Comparison of ENCODE assay signal across 12 cellular contexts in genomic region chr22:37552560-37553163, GRCh38. TPM values are rescaled to one million over a fixed set of nuclear protein-coding genes. Genes with fewer than 3 reads are reported as not detected.
DNase-seq lines count a peak whose midpoint lies in the region; ATAC-seq and TF ChIP-seq lines count a peak whose summit lies in the region.
"Had no signal": no experiment of that assay in that cellular context is flagged by ENCODE, and none has a peak within 500 bp of the region (broad histone marks: within the 10 kb centered on the region; RNA-seq: fewer than 3 reads in every experiment).

No MANE protein-coding gene starts in this region.

- TF ChIP-seq POLR2A in prostate gland (IDR thresholded peaks at IDR 0.05) = no peak

- peaks cover 30% of the 10 kb centered on the region for H3K27me3 Mint-ChIP-seq in WTC11 (ENCODE audit: low read depth)
- H3K27me3 Mint-ChIP-seq in progenitor cell of endocrine pancreas = no peaks in the 10 kb centered on the region

- H3K36me3 Mint-ChIP-seq in WTC11 = no peaks in the 10 kb centered on the region
- H3K36me3 Mint-ChIP-seq in progenitor cell of endocrine pancreas (ENCODE audit: insufficient read depth) = no peaks in the 10 kb centered on the region
- H3K36me3 Mint-ChIP-seq: CD4-positive, alpha-beta memory T cell had no signal

- H3K9me3 Mint-ChIP-seq in WTC11 (no peaks in the 10 kb centered on the region), progenitor cell of endocrine pancreas (ENCODE audit: low read depth) (no peaks in the 10 kb centered on the region)
- H3K9me3 Mint-ChIP-seq: dendritic cell treated with granulocyte-macrophage colony-stimulating factor and Interleukin-4, amounts not matched to agents 40 ng/mL and 50 ng/mL, for 4 days had no signal

- H3K4me3 ChIP-seq in cardiac muscle cell (no peak overlapping the region), prostate gland (no peak overlapping the region)

- 30% methylated on average over 16 of the region's 16 CpGs for WGBS in prostate gland

- peak overlapping the region; percentile 73 for H3K27ac ChIP-seq in cardiac muscle cell
- peak overlapping the region in 1 of 2 donors; percentile 12 for H3K27ac ChIP-seq in prostate gland

- CTCF ChIA-PET in WTC11 (lab: Charles Lee) = interaction anchor here (0.7 to 16.5 kb wide), 6 partner anchors 10 to 80 kb away, joined by 3 to 728 read pairs (median 6); partner anchors contain the start of gene CDC42EP1

- DNase-seq in EL (peak; percentile 66), WTC11 (ENCODE audit: low spot score) (peak; percentile 67), cardiac muscle cell (ENCODE audit: low read depth in 1 of 2, low spot score in 1 of 2) (peak; percentile 70 to 80), progenitor cell of endocrine pancreas (ENCODE audit: low spot score, unreplicated experiment) (no peak), prostate gland (ENCODE audit: low spot score) (no peak), SIG-M5 treated with dmso at 0.1 percent for 504 hours (lab: John Stamatoyannopoulos, UW; ENCODE audit: unreplicated experiment) (no peak), CD1c-positive myeloid dendritic cell (ENCODE audit: extremely low spot score) (no peak)
- no peak for DNase-seq in stimulated activated CD4-positive, alpha-beta T cell treated with anti-CD3 and anti-CD28 coated beads, Interleukin-4, amount 100 ng/mL, for 24 hours
- DNase-seq: activated CD4-positive, alpha-beta T cell treated with anti-CD3 and anti-CD28 coated beads for 48 hours; CD4-positive, alpha-beta memory T cell; NCI-H526 treated with DMSO at 0.1 percent for 48 hours had no signal

- H3K4me1 ChIP-seq in cardiac muscle cell (ENCODE audit: low read depth) (peaks cover 26% of the 10 kb centered on the region), prostate gland (replicated peaks) (no peaks in the 10 kb centered on the region)

- POLR2A ChIA-PET in WTC11 (lab: Charles Lee) = interaction anchor here (1.2 kb wide), 1 partner anchor 9 kb away, joined by 6 read pairs; no protein-coding TSS in a partner anchor

- H3K4me1 Mint-ChIP-seq in WTC11 (peaks cover 42% of the 10 kb centered on the region), progenitor cell of endocrine pancreas (ENCODE audit: low read depth) (peaks cover 38% of the 10 kb centered on the region)
- H3K4me1 Mint-ChIP-seq: CD4-positive, alpha-beta memory T cell had no signal

- H3K27me3 ChIP-seq in cardiac muscle cell (no peaks in the 10 kb centered on the region), prostate gland (replicated peaks; ENCODE audit: insufficient read depth) (no peaks in the 10 kb centered on the region)

- H3K27ac Mint-ChIP-seq in WTC11 (peak overlapping the region; percentile 19; the same call in 1 of the 2 replicates), progenitor cell of endocrine pancreas (peak overlapping the region; percentile 79)
- H3K27ac Mint-ChIP-seq: CD4-positive, alpha-beta memory T cell; dendritic cell treated with granulocyte-macrophage colony-stimulating factor and Interleukin-4, amounts not matched to agents 40 ng/mL and 50 ng/mL, for 4 days had no signal

- H3K4me3 Mint-ChIP-seq in WTC11 (no peak overlapping the region), progenitor cell of endocrine pancreas (ENCODE audit: low read depth) (no peak overlapping the region)
- H3K4me3 Mint-ChIP-seq: CD4-positive, alpha-beta memory T cell; dendritic cell treated with granulocyte-macrophage colony-stimulating factor and Interleukin-4, amounts not matched to agents 40 ng/mL and 50 ng/mL, for 4 days had no signal

- intact Hi-C loops in prostate gland (cut with DNase I) = no loop called here

- ATAC-seq in WTC11 = peak; percentile 72

- H3K9me3 ChIP-seq in cardiac muscle cell (ENCODE audit: low read depth) (no peaks in the 10 kb centered on the region), prostate gland (no peaks in the 10 kb centered on the region)

- H3K36me3 ChIP-seq in cardiac muscle cell = no peaks in the 10 kb centered on the region
- no peaks in the 10 kb centered on the region for H3K36me3 ChIP-seq in prostate gland

- TF ChIP-seq CTCF in WTC11 (IDR thresholded peaks at IDR 0.05) (no peak), cardiac muscle cell (IDR thresholded peaks at IDR 0.05; ENCODE audit: low read depth, low read length) (no peak), progenitor cell of endocrine pancreas (IDR thresholded peaks at IDR 0.05; ENCODE audit: unreplicated experiment) (no peak), prostate gland (IDR thresholded peaks at IDR 0.05) (no peak)

TF ChIP-seq in WTC11, 78 proteins besides CTCF, POLR2A, EP300 and RAD21:
- no peak for TF ChIP-seq KAT7 (CRISPR knock-in tag; IDR thresholded peaks at IDR 0.05; ENCODE audit: borderline replicate concordance)
- TF ChIP-seq, protein P1, sequence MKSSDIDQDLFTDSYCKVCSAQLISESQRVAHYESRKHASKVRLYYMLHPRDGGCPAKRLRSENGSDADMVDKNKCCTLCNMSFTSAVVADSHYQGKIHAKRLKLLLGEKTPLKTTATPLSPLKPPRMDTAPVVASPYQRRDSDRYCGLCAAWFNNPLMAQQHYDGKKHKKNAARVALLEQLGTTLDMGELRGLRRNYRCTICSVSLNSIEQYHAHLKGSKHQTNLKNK (CRISPR knock-in tag; IDR thresholded peaks at IDR 0.05) = no peak
- no peak for TF ChIP-seq FOXJ3 (CRISPR knock-in tag; IDR thresholded peaks at IDR 0.05; ENCODE audit: borderline replicate concordance)
- no peak for TF ChIP-seq SMAD3 (CRISPR knock-in tag; IDR thresholded peaks at IDR 0.05; ENCODE audit: borderline replicate concordance)
- no peak for TF ChIP-seq CREM (CRISPR knock-in tag; IDR thresholded peaks at IDR 0.05)
- TF ChIP-seq, protein P2, sequence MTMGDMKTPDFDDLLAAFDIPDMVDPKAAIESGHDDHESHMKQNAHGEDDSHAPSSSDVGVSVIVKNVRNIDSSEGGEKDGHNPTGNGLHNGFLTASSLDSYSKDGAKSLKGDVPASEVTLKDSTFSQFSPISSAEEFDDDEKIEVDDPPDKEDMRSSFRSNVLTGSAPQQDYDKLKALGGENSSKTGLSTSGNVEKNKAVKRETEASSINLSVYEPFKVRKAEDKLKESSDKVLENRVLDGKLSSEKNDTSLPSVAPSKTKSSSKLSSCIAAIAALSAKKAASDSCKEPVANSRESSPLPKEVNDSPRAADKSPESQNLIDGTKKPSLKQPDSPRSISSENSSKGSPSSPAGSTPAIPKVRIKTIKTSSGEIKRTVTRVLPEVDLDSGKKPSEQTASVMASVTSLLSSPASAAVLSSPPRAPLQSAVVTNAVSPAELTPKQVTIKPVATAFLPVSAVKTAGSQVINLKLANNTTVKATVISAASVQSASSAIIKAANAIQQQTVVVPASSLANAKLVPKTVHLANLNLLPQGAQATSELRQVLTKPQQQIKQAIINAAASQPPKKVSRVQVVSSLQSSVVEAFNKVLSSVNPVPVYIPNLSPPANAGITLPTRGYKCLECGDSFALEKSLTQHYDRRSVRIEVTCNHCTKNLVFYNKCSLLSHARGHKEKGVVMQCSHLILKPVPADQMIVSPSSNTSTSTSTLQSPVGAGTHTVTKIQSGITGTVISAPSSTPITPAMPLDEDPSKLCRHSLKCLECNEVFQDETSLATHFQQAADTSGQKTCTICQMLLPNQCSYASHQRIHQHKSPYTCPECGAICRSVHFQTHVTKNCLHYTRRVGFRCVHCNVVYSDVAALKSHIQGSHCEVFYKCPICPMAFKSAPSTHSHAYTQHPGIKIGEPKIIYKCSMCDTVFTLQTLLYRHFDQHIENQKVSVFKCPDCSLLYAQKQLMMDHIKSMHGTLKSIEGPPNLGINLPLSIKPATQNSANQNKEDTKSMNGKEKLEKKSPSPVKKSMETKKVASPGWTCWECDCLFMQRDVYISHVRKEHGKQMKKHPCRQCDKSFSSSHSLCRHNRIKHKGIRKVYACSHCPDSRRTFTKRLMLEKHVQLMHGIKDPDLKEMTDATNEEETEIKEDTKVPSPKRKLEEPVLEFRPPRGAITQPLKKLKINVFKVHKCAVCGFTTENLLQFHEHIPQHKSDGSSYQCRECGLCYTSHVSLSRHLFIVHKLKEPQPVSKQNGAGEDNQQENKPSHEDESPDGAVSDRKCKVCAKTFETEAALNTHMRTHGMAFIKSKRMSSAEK (CRISPR knock-in tag; IDR thresholded peaks at IDR 0.05; ENCODE audit: borderline replicate concordance) = no peak
TF ChIP-seq in WTC11: peak in this region for 0.

RNA-seq across cellular contexts. Expression of gene CDC42EP1, which starts 7.6 kb away (rescaled TPM):
- total RNA-seq in WTC11 (2021) (9.6 to 12.7 TPM (median 10.4 TPM) in 3 replicates), cardiac muscle cell (8.9 and 12.7 TPM in 2 replicates), progenitor cell of endocrine pancreas (52.6 TPM in 2 replicates), prostate gland (10 to 100 TPM; 28.6 to 97.0 TPM)
- polyA plus RNA-seq in cardiac muscle cell = 10.9 and 21.6 TPM in 2 replicates
- total RNA-seq: CD4-positive, alpha-beta memory T cell had no signal
- polyA plus RNA-seq: CD4-positive, alpha-beta memory T cell had no signal

RNA-seq across cellular contexts. Expression of gene LGALS2, which starts 27.2 kb away (rescaled TPM):
- total RNA-seq in WTC11 (2021) = 0.33 TPM in 1 of 3 replicates, not detected in the others
- not detected in 2 replicates for total RNA-seq in cardiac muscle cell
- polyA plus RNA-seq in cardiac muscle cell = not detected in 2 replicates
- 2.7 and 4.3 TPM in 2 replicates for total RNA-seq in progenitor cell of endocrine pancreas
- total RNA-seq in prostate gland = not detected
- polyA plus RNA-seq: CD4-positive, alpha-beta memory T cell had no signal

RNA-seq across cellular contexts. Expression of gene CARD10, which starts 33.4 kb away (rescaled TPM):
- 14.6 to 17.5 TPM (median 16.0 TPM) in 3 replicates for total RNA-seq in WTC11 (2021)
- total RNA-seq in cardiac muscle cell = 3.3 and 4.5 TPM in 2 replicates
- 2.1 and 3.9 TPM in 2 replicates for polyA plus RNA-seq in cardiac muscle cell
- 44.1 and 46.7 TPM in 2 replicates for total RNA-seq in progenitor cell of endocrine pancreas
- total RNA-seq in prostate gland = 10 to 100 TPM; 14.2 to 70.7 TPM
- polyA plus RNA-seq: CD4-positive, alpha-beta memory T cell had no signal

RNA-seq across cellular contexts. Expression of gene GGA1, which starts 56.0 kb away (rescaled TPM):
- 59.5 to 66.3 TPM (median 61.6 TPM) in 3 replicates for total RNA-seq in WTC11 (2021)
- total RNA-seq in cardiac muscle cell = 91.9 and 114 TPM in 2 replicates
- 81.9 and 82.6 TPM in 2 replicates for polyA plus RNA-seq in cardiac muscle cell
- 121 and 132 TPM in 2 replicates for total RNA-seq in progenitor cell of endocrine pancreas
- 100 to 1,000 TPM in 1 of 2 donors, 10 to 100 TPM in 1; 43.9 to 146 TPM for total RNA-seq in prostate gland

Comparison
In these comparisons a context has a peak if more than half of its experiments do, and no peak if none do; other contexts are left out.
1. DNase-seq: peak in EL (single experiment), WTC11 (single experiment) and cardiac muscle cell (2 of 2); none in progenitor cell of endocrine pancreas (single experiment), prostate gland (single experiment), SIG-M5 treated with dmso at 0.1 percent for 504 hours (single experiment), CD1c-positive myeloid dendritic cell (single experiment) and stimulated activated CD4-positive, alpha-beta T cell treated with anti-CD3 and anti-CD28 coated beads, Interleukin-4, amount 100 ng/mL, for 24 hours (single experiment).